In the genomic region with DNA sequence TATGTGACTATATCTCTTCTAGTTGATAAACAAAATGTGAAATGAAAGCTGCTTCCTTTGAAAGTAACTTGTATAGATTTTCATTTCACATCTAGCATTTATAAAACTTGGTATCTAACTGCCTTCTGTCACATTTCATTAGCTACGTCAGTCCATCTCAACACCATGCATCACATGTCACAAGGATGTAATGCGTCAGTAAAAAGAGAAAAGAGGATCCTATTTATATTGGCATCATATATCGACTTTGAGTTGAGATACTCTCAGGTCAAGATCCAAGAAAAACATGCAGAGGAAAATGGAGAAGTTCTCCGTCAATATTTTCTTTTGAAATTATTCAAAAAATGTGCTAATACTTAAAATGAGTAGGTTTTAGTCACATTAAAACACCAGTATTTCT, we compare ENCODE assay signal across 15 cellular contexts.
DNase-seq lines count a peak whose midpoint lies in the region; ATAC-seq, FAIRE-seq and TF ChIP-seq lines count a peak whose summit lies in the region.
"Had no signal": no experiment of that assay in that cellular context is flagged by ENCODE, and none has a peak within 500 bp of the region (broad histone marks: within the 10 kb centered on the region; RNA-seq: fewer than 3 reads in every experiment).

No MANE protein-coding gene starts in this region.

- peak overlapping the region; percentile 5 for H3K27ac ChIP-seq in brain microvascular endothelial cell
- H3K27ac ChIP-seq: GM23248 had no signal

- H3K36me3 ChIP-seq in brain microvascular endothelial cell (replicated peaks) = no peaks in the 10 kb centered on the region

- peaks cover 3% of the 10 kb centered on the region for H3K36me3 Mint-ChIP-seq in osteocyte (ENCODE audit: unreplicated experiment)
- no peaks in the 10 kb centered on the region for H3K36me3 Mint-ChIP-seq in stimulated activated effector memory CD8-positive, alpha-beta T cell treated with anti-CD3 and anti-CD28 coated beads, Interleukin-12 subunit alpha, Interleukin-12 subunit beta, amount 100 ng/mL, for 72 hours

- no peak for ATAC-seq in stimulated activated effector memory CD8-positive, alpha-beta T cell treated with anti-CD3 and anti-CD28 coated beads, Interleukin-12 subunit alpha, Interleukin-12 subunit beta, amount 100 ng/mL, for 72 hours

- no peaks in the 10 kb centered on the region for H3K27me3 Mint-ChIP-seq in osteocyte (ENCODE audit: unreplicated experiment)
- H3K27me3 Mint-ChIP-seq: B cell; CD4-positive, alpha-beta T cell had no signal

- DNase-seq in H54 (ENCODE audit: insufficient read length, low spot score) (no peak), brain microvascular endothelial cell (peak; percentile 54), dermis blood vessel endothelial cell (peak; percentile 1), osteocyte (ENCODE audit: extremely low spot score, unreplicated experiment) (no peak), NCI-H748 treated with DMSO at 0.1 percent for 48 hours (lab: John Stamatoyannopoulos, UW) (no peak), lower leg skin (ENCODE audit: low spot score in 2 of 2) (no peak), NCI-H187 (lab: John Stamatoyannopoulos, UW) (no peak)
- no peak for DNase-seq in stimulated activated effector memory CD8-positive, alpha-beta T cell treated with anti-CD3 and anti-CD28 coated beads, Interleukin-12 subunit alpha, Interleukin-12 subunit beta, amount 100 ng/mL, for 72 hours (ENCODE audit: low spot score in 2 of 2)
- DNase-seq: C1 segment of cervical spinal cord; Calu3; CD4-positive, alpha-beta T cell; DMS 273 treated with DMSO at 0.1 percent for 48 hours; GM23248; H9 had no signal

- H3K27me3 ChIP-seq in brain microvascular endothelial cell (replicated peaks) = no peaks in the 10 kb centered on the region

- peak; percentile 11 for FAIRE-seq in H54 (lab: Jason Lieb, UNC)

- intact Hi-C loops in lower leg skin (cut with DNase I; ENCODE audit: low total_unique reads) = no loop called here

- H3K4me1 Mint-ChIP-seq in osteocyte (ENCODE audit: unreplicated experiment) = peaks cover 29% of the 10 kb centered on the region
- no peaks in the 10 kb centered on the region for H3K4me1 Mint-ChIP-seq in stimulated activated effector memory CD8-positive, alpha-beta T cell treated with anti-CD3 and anti-CD28 coated beads, Interleukin-12 subunit alpha, Interleukin-12 subunit beta, amount 100 ng/mL, for 72 hours
- H3K4me1 Mint-ChIP-seq: B cell had no signal

- peak overlapping the region; percentile 45 for H3K27ac Mint-ChIP-seq in osteocyte (ENCODE audit: unreplicated experiment)
- no peak overlapping the region for H3K27ac Mint-ChIP-seq in stimulated activated effector memory CD8-positive, alpha-beta T cell treated with anti-CD3 and anti-CD28 coated beads, Interleukin-12 subunit alpha, Interleukin-12 subunit beta, amount 100 ng/mL, for 72 hours
- H3K27ac Mint-ChIP-seq: B cell; CD4-positive, alpha-beta T cell; H9 had no signal

- WGBS in lower leg skin, 2 donors = 84% methylated on average over 4 of the region's 4 CpGs

- in situ Hi-C loops in brain microvascular endothelial cell (cut with HindIII; ENCODE audit: low pct_ligation_motif_present, low sequenced_read_pairs) = no loop called here

- TF ChIP-seq CTCF in brain microvascular endothelial cell (IDR thresholded peaks at IDR 0.05; ENCODE audit: low read depth, low read length, missing control alignments) (no peak), osteocyte (IDR thresholded peaks at IDR 0.05) (no peak), lower leg skin (IDR thresholded peaks at IDR 0.05) (no peak)

- no peak overlapping the region for H3K4me3 Mint-ChIP-seq in osteocyte (ENCODE audit: unreplicated experiment)
- H3K4me3 Mint-ChIP-seq in stimulated activated effector memory CD8-positive, alpha-beta T cell treated with anti-CD3 and anti-CD28 coated beads, Interleukin-12 subunit alpha, Interleukin-12 subunit beta, amount 100 ng/mL, for 72 hours = no peak overlapping the region
- H3K4me3 Mint-ChIP-seq: B cell; CD4-positive, alpha-beta T cell; H9 had no signal

- H3K9me3 Mint-ChIP-seq in osteocyte (ENCODE audit: unreplicated experiment) = peaks cover 7% of the 10 kb centered on the region
- H3K9me3 Mint-ChIP-seq in stimulated activated effector memory CD8-positive, alpha-beta T cell treated with anti-CD3 and anti-CD28 coated beads, Interleukin-12 subunit alpha, Interleukin-12 subunit beta, amount 100 ng/mL, for 72 hours = peaks cover 5% of the 10 kb centered on the region
- H3K9me3 Mint-ChIP-seq: H9 had no signal

- no peak for TF ChIP-seq POLR2A in H54 (IDR thresholded peaks at IDR 0.05; ENCODE audit: low read depth, low read length)
- TF ChIP-seq POLR2A in lower leg skin (IDR thresholded peaks at IDR 0.05) = no peak

- H3K4me3 ChIP-seq in brain microvascular endothelial cell (ENCODE audit: low read depth, low read length) (no peak overlapping the region), lower leg skin (ENCODE audit: low read depth, poor library complexity, severe bottlenecking) (no peak overlapping the region)
- H3K4me3 ChIP-seq: GM23248 had no signal

Comparison
In these comparisons a context has a peak if more than half of its experiments do, and no peak if none do; other contexts are left out.
1. DNase-seq: peak in brain microvascular endothelial cell (single experiment) and dermis blood vessel endothelial cell (single experiment); none in H54 (single experiment), osteocyte (single experiment), NCI-H748 treated with DMSO at 0.1 percent for 48 hours (single experiment), lower leg skin (0 of 2), stimulated activated effector memory CD8-positive, alpha-beta T cell treated with anti-CD3 and anti-CD28 coated beads, Interleukin-12 subunit alpha, Interleukin-12 subunit beta, amount 100 ng/mL, for 72 hours (0 of 2) and NCI-H187 (0 of 2).